In the genomic region with DNA sequence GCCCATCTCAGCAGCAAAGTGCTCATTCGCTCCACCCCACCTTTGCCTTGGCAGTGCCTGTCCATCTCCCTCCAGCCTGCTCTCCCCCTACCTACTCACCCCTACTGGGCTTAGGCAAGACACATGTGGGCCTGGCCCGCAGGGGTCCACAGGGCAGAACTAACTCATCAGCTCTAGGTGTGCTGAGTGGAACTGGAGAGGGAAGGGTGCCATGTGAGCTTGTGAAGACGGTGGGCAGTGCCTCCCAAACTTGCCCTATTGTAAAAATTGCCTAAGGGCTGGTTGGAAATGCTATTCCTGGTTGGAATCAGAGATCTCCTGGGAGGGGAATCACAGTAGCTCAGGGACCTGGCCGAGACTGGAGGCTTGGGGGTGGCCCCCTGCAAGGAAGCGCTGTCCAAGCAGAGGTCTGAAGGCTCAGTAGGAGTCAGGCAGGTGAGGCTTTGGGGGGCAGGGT, we compare ENCODE assay signal across 1 cellular context.
TF ChIP-seq lines count a peak whose summit lies in the region.

No MANE protein-coding gene starts in this region.

TF ChIP-seq in K562, 482 proteins besides CTCF, POLR2A, EP300 and RAD21:
- TF ChIP-seq, protein P1, sequence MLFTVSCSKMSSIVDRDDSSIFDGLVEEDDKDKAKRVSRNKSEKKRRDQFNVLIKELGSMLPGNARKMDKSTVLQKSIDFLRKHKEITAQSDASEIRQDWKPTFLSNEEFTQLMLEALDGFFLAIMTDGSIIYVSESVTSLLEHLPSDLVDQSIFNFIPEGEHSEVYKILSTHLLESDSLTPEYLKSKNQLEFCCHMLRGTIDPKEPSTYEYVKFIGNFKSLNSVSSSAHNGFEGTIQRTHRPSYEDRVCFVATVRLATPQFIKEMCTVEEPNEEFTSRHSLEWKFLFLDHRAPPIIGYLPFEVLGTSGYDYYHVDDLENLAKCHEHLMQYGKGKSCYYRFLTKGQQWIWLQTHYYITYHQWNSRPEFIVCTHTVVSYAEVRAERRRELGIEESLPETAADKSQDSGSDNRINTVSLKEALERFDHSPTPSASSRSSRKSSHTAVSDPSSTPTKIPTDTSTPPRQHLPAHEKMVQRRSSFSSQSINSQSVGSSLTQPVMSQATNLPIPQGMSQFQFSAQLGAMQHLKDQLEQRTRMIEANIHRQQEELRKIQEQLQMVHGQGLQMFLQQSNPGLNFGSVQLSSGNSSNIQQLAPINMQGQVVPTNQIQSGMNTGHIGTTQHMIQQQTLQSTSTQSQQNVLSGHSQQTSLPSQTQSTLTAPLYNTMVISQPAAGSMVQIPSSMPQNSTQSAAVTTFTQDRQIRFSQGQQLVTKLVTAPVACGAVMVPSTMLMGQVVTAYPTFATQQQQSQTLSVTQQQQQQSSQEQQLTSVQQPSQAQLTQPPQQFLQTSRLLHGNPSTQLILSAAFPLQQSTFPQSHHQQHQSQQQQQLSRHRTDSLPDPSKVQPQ (CRISPR knock-in tag; IDR thresholded peaks at IDR 0.05; ENCODE audit: borderline replicate concordance), result no peak
- no peak for TF ChIP-seq PRPF4 (IDR thresholded peaks at IDR 0.05; ENCODE audit: insufficient read depth, low read depth, low read length, poor library complexity, severe bottlenecking)
- TF ChIP-seq NBN (IDR thresholded peaks at IDR 0.05; ENCODE audit: low read depth), result no peak
- no peak for TF ChIP-seq GATA2 (CRISPR knock-in tag; IDR thresholded peaks at IDR 0.05)
- TF ChIP-seq, protein P2, sequence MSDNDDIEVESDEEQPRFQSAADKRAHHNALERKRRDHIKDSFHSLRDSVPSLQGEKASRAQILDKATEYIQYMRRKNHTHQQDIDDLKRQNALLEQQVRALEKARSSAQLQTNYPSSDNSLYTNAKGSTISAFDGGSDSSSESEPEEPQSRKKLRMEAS (CRISPR knock-in tag; IDR thresholded peaks at IDR 0.05), result no peak
- TF ChIP-seq TAF9B (IDR thresholded peaks at IDR 0.05; ENCODE audit: partially characterized antibody), result no peak
- TF ChIP-seq POLR3A (IDR thresholded peaks at IDR 0.05; ENCODE audit: borderline replicate concordance, extremely low read depth, insufficient read depth, insufficient read length), result no peak
- TF ChIP-seq, protein P3, sequence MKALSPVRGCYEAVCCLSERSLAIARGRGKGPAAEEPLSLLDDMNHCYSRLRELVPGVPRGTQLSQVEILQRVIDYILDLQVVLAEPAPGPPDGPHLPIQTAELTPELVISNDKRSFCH (CRISPR knock-in tag; IDR thresholded peaks at IDR 0.05), result no peak
- TF ChIP-seq, protein P3 (tag; IDR thresholded peaks at IDR 0.05), result no peak
- TF ChIP-seq KLF10 (CRISPR knock-in tag; IDR thresholded peaks at IDR 0.05), result no peak
- TF ChIP-seq NFRKB (IDR thresholded peaks at IDR 0.05; ENCODE audit: low read depth), result no peak
- TF ChIP-seq HMG20A (CRISPR knock-in tag; conservative IDR thresholded peaks at IDR 0.05), result no peak
- no peak for TF ChIP-seq FOXK1 (CRISPR knock-in tag; IDR thresholded peaks at IDR 0.05; ENCODE audit: borderline replicate concordance)
- TF ChIP-seq, protein P4, sequence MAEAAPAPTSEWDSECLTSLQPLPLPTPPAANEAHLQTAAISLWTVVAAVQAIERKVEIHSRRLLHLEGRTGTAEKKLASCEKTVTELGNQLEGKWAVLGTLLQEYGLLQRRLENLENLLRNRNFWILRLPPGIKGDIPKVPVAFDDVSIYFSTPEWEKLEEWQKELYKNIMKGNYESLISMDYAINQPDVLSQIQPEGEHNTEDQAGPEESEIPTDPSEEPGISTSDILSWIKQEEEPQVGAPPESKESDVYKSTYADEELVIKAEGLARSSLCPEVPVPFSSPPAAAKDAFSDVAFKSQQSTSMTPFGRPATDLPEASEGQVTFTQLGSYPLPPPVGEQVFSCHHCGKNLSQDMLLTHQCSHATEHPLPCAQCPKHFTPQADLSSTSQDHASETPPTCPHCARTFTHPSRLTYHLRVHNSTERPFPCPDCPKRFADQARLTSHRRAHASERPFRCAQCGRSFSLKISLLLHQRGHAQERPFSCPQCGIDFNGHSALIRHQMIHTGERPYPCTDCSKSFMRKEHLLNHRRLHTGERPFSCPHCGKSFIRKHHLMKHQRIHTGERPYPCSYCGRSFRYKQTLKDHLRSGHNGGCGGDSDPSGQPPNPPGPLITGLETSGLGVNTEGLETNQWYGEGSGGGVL (CRISPR knock-in tag; IDR thresholded peaks at IDR 0.05), result no peak
- no peak for TF ChIP-seq MEIS2 (IDR thresholded peaks at IDR 0.05; ENCODE audit: partially characterized antibody)
- TF ChIP-seq PTRF (tag; IDR thresholded peaks at IDR 0.05), result no peak
- TF ChIP-seq ZNF232 (CRISPR knock-in tag; IDR thresholded peaks at IDR 0.05), result no peak
- TF ChIP-seq C11orf30 (IDR thresholded peaks at IDR 0.05; ENCODE audit: low read depth), result no peak
